ENCODE assay signal across 28 cellular contexts in the genomic region with DNA sequence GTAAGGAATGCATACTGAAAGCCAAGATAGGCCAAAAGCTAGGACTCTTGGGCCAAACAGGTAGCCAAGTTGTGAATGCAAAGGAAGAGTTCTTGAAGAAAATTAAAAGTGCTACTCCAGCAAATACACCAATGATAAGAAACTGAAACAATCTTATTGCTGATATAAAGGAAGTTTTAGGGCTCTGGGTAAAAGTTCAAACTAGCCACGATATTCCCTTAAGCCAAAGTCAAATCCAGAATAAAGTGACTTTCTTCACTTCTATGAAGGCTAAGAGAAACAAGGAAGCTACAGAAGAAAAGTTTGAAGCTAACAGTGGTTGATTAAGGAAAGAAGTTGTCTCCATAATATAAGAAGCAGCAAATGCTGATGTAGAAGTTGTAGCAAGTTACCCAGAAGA.
"Had no signal": no experiment of that assay in that cellular context is flagged by ENCODE, and none has a peak within 500 bp of the region (broad histone marks: within the 10 kb centered on the region; RNA-seq: fewer than 3 reads in every experiment).

No MANE protein-coding gene starts in this region.

- ATAC-seq: stimulated activated effector memory CD8-positive, alpha-beta T cell treated with anti-CD3 and anti-CD28 coated beads, Interleukin-12 subunit alpha, Interleukin-12 subunit beta, amount 100 ng/mL, for 72 hours; stimulated activated memory B cell treated with anti-CD40 and anti-IgM and Interleukin-4, amounts not matched to agents 10 μg/mL and 1 μg/mL and 100 μg/mL, for 72 hours; stimulated activated naive B cell treated with anti-CD40 and anti-IgM and Interleukin-4, amounts not matched to agents 10 μg/mL and 1 μg/mL and 100 μg/mL, for 72 hours; stimulated activated naive CD8-positive, alpha-beta T cell treated with anti-CD3 and anti-CD28 coated beads, Interleukin-15, amount 100 ng/mL, for 72 hours; stimulated activated naive CD8-positive, alpha-beta T cell treated with anti-CD3 and anti-CD28 coated beads, Interleukin-15, Interleukin-2, amounts not matched to agents 100 U/mL and 50 U/mL, for 24 hours; upper lobe of right lung had no signal

- H3K4me3 ChIP-seq: stomach, suprapubic skin, testis, thoracic aorta, thyroid gland, tibial artery, tibial nerve, transverse colon, upper lobe of left lung, upper lobe of right lung, uterus, vagina had no signal

- H3K36me3 Mint-ChIP-seq: stimulated activated effector memory CD8-positive, alpha-beta T cell treated with anti-CD3 and anti-CD28 coated beads, Interleukin-12 subunit alpha, Interleukin-12 subunit beta, amount 100 ng/mL, for 72 hours; stimulated activated memory B cell treated with anti-CD40 and anti-IgM and Interleukin-4, amounts not matched to agents 10 μg/mL and 1 μg/mL and 100 μg/mL, for 72 hours; stimulated activated naive B cell treated with anti-CD40 and anti-IgM and Interleukin-4, amounts not matched to agents 10 μg/mL and 1 μg/mL and 100 μg/mL, for 72 hours; type B pancreatic cell had no signal

- H3K4me3 Mint-ChIP-seq: stimulated activated effector memory CD8-positive, alpha-beta T cell treated with anti-CD3 and anti-CD28 coated beads, Interleukin-12 subunit alpha, Interleukin-12 subunit beta, amount 100 ng/mL, for 72 hours; stimulated activated memory B cell treated with anti-CD40 and anti-IgM and Interleukin-4, amounts not matched to agents 10 μg/mL and 1 μg/mL and 100 μg/mL, for 72 hours; stimulated activated naive B cell treated with anti-CD40 and anti-IgM and Interleukin-4, amounts not matched to agents 10 μg/mL and 1 μg/mL and 100 μg/mL, for 72 hours; stimulated activated naive CD8-positive, alpha-beta T cell treated with anti-CD3 and anti-CD28 coated beads, Interleukin-15, amount 100 ng/mL, for 72 hours; stimulated activated naive CD8-positive, alpha-beta T cell treated with anti-CD3 and anti-CD28 coated beads, Interleukin-15, Interleukin-2, amounts not matched to agents 100 ng/mL and 50 ng/mL, for 24 hours; type B pancreatic cell had no signal

- H3K9me3 ChIP-seq: stomach, suprapubic skin, testis, thoracic aorta, thyroid gland, tibial artery, tibial nerve, transverse colon, upper lobe of left lung, upper lobe of right lung, uterus, vagina had no signal

- DNase-seq: stimulated activated CD4-positive, alpha-beta T cell treated with anti-CD3 and anti-CD28 coated beads, Interleukin-2, amount 100 ng/mL, for 48 hours; stimulated activated CD4-positive, alpha-beta T cell treated with anti-CD3 and anti-CD28 coated beads, Interleukin-4, amount 100 ng/mL, for 1 hour; stimulated activated CD4-positive, alpha-beta T cell treated with anti-CD3 and anti-CD28 coated beads, Interleukin-4, amount 100 ng/mL, for 24 hours; stimulated activated CD4-positive, alpha-beta T cell treated with anti-CD3 and anti-CD28 coated beads, Interleukin-4, amount 100 ng/mL, for 4 hours; stimulated activated CD8-positive, alpha-beta memory T cell treated with anti-CD3 and anti-CD28 coated beads, Interleukin-4, amount 100 ng/mL, for 48 hours; stimulated activated naive B cell treated with anti-CD40 and anti-IgM and Interleukin-4, amounts not matched to agents 10 μg/mL and 1 μg/mL and 100 μg/mL, for 72 hours; stimulated activated naive CD4-positive, alpha-beta T cell; stimulated activated naive CD4-positive, alpha-beta T cell treated with Interleukin-2 at 50 U/mL for 16 hours; stimulated activated naive CD8-positive, alpha-beta T cell treated with anti-CD3 and anti-CD28 coated beads, Interleukin-15, amount 100 ng/mL, for 72 hours; stimulated activated naive CD8-positive, alpha-beta T cell treated with anti-CD3 and anti-CD28 coated beads, Interleukin-15, Interleukin-2, amounts not matched to agents 100 U/mL and 50 U/mL, for 24 hours; stomach; substantia nigra; testis; thyroid gland; tibial artery; transverse colon; trophoblast cell; upper lobe of left lung; upper lobe of right lung; uterus had no signal

- H3K36me3 ChIP-seq: stomach, suprapubic skin, thoracic aorta, thyroid gland, tibial artery, tibial nerve, transverse colon, upper lobe of left lung, upper lobe of right lung, uterus, vagina had no signal

- H3K4me1 Mint-ChIP-seq: stimulated activated effector memory CD8-positive, alpha-beta T cell treated with anti-CD3 and anti-CD28 coated beads, Interleukin-12 subunit alpha, Interleukin-12 subunit beta, amount 100 ng/mL, for 72 hours; stimulated activated memory B cell treated with anti-CD40 and anti-IgM and Interleukin-4, amounts not matched to agents 10 μg/mL and 1 μg/mL and 100 μg/mL, for 72 hours; stimulated activated naive B cell treated with anti-CD40 and anti-IgM and Interleukin-4, amounts not matched to agents 10 μg/mL and 1 μg/mL and 100 μg/mL, for 72 hours; stimulated activated naive CD8-positive, alpha-beta T cell treated with anti-CD3 and anti-CD28 coated beads, Interleukin-15, amount 100 ng/mL, for 72 hours had no signal

- H3K27me3 Mint-ChIP-seq: stimulated activated memory B cell treated with anti-CD40 and anti-IgM and Interleukin-4, amounts not matched to agents 10 μg/mL and 1 μg/mL and 100 μg/mL, for 72 hours; stimulated activated naive B cell treated with anti-CD40 and anti-IgM and Interleukin-4, amounts not matched to agents 10 μg/mL and 1 μg/mL and 100 μg/mL, for 72 hours; stimulated activated naive CD8-positive, alpha-beta T cell treated with anti-CD3 and anti-CD28 coated beads, Interleukin-15, amount 100 ng/mL, for 72 hours; stimulated activated naive CD8-positive, alpha-beta T cell treated with anti-CD3 and anti-CD28 coated beads, Interleukin-15, Interleukin-2, amounts not matched to agents 100 ng/mL and 50 ng/mL, for 24 hours; type B pancreatic cell had no signal

- H3K27ac Mint-ChIP-seq: stimulated activated effector memory CD8-positive, alpha-beta T cell treated with anti-CD3 and anti-CD28 coated beads, Interleukin-12 subunit alpha, Interleukin-12 subunit beta, amount 100 ng/mL, for 72 hours; stimulated activated memory B cell treated with anti-CD40 and anti-IgM and Interleukin-4, amounts not matched to agents 10 μg/mL and 1 μg/mL and 100 μg/mL, for 72 hours; stimulated activated naive B cell treated with anti-CD40 and anti-IgM and Interleukin-4, amounts not matched to agents 10 μg/mL and 1 μg/mL and 100 μg/mL, for 72 hours; stimulated activated naive CD8-positive, alpha-beta T cell treated with anti-CD3 and anti-CD28 coated beads, Interleukin-15, amount 100 ng/mL, for 72 hours; stimulated activated naive CD8-positive, alpha-beta T cell treated with anti-CD3 and anti-CD28 coated beads, Interleukin-15, Interleukin-2, amounts not matched to agents 100 ng/mL and 50 ng/mL, for 24 hours; type B pancreatic cell had no signal

- H3K4me1 ChIP-seq: stomach, suprapubic skin, testis, thyroid gland, tibial artery, tibial nerve, upper lobe of left lung, upper lobe of right lung, uterus, vagina had no signal

- H3K27ac ChIP-seq: stomach, suprapubic skin, testis, thoracic aorta, thyroid gland, tibial artery, tibial nerve, upper lobe of left lung, upper lobe of right lung, uterus, vagina had no signal

- H3K27me3 ChIP-seq: stomach, suprapubic skin, testis, thyroid gland, tibial artery, tibial nerve, transverse colon, upper lobe of left lung, upper lobe of right lung, uterus, vagina had no signal
